ENCODE assay signal across 33 cellular contexts in genomic region chr12:120376416-120376815, GRCh38. TPM values are rescaled to one million over a fixed set of nuclear protein-coding genes. Genes with fewer than 3 reads are reported as not detected.
DNase-seq lines count a peak whose midpoint lies in the region; FAIRE-seq and TF ChIP-seq lines count a peak whose summit lies in the region.
"Had no signal": no experiment of that assay in that cellular context is flagged by ENCODE, and none has a peak within 500 bp of the region (broad histone marks: within the 10 kb centered on the region; RNA-seq: fewer than 3 reads in every experiment).

No MANE protein-coding gene starts in this region.

- FAIRE-seq in astrocyte (lab: Jason Lieb, UNC), result no peak

- no peaks in the 10 kb centered on the region for H3K79me2 ChIP-seq in astrocyte (ENCODE audit: insufficient read depth, low read length)

- POLR2A ChIA-PET in CD8-positive, alpha-beta memory T cell (lab: Charles Lee), result no interaction called here

- H3K27me3 Mint-ChIP-seq in astrocyte (ENCODE audit: low read depth, unreplicated experiment), result peaks cover 18% of the 10 kb centered on the region
- peaks cover 41 to 73% of the 10 kb centered on the region in 2 donors for H3K27me3 Mint-ChIP-seq in CD8-positive, alpha-beta memory T cell

- no peak overlapping the region for H3K4me3 ChIP-seq in astrocyte (ENCODE audit: insufficient read depth, low read depth, low read length)
- H3K4me3 ChIP-seq in CD8-positive, alpha-beta memory T cell (ENCODE audit: low read length), result no peak overlapping the region
- H3K4me3 ChIP-seq: MG63, Peyer's patch, sigmoid colon, SJCRH30, stomach had no signal

- H3K27ac Mint-ChIP-seq in astrocyte (ENCODE audit: unreplicated experiment), result peak overlapping the region; percentile 53
- no peak overlapping the region for H3K27ac Mint-ChIP-seq in CD8-positive, alpha-beta memory T cell
- H3K27ac Mint-ChIP-seq: activated naive CD4-positive, alpha-beta T cell treated with anti-CD3 and anti-CD28 coated beads, Interleukin-2, amount 50 U/mL, for 24 hours; naive B cell had no signal

- no peak overlapping the region for H3K9ac ChIP-seq in astrocyte (ENCODE audit: low read length)

- no peaks in the 10 kb centered on the region for H3K4me1 ChIP-seq in astrocyte (ENCODE audit: insufficient read depth, low read length)
- no peaks in the 10 kb centered on the region for H3K4me1 ChIP-seq in CD8-positive, alpha-beta memory T cell (ENCODE audit: insufficient read depth, low read length)
- H3K4me1 ChIP-seq: Peyer's patch, sigmoid colon, SJCRH30, stomach had no signal

- H3K4me2 ChIP-seq in astrocyte (ENCODE audit: low read length), result no peak overlapping the region

- peaks cover 14% of the 10 kb centered on the region for H3K4me1 Mint-ChIP-seq in astrocyte (ENCODE audit: low read depth, unreplicated experiment)
- H3K4me1 Mint-ChIP-seq in CD8-positive, alpha-beta memory T cell, result no peaks in the 10 kb centered on the region
- H3K4me1 Mint-ChIP-seq: activated naive CD4-positive, alpha-beta T cell treated with anti-CD3 and anti-CD28 coated beads, Interleukin-2, amount 50 U/mL, for 24 hours had no signal

- no peak overlapping the region for H3K27ac ChIP-seq in astrocyte (ENCODE audit: low read depth, low read length)
- H3K27ac ChIP-seq in CD8-positive, alpha-beta memory T cell (ENCODE audit: low read depth, low read length), result no peak overlapping the region
- H3K27ac ChIP-seq: epithelial cell of prostate, neutrophil, Peyer's patch, sigmoid colon, SJCRH30, stomach had no signal

- CTCF ChIA-PET in CD8-positive, alpha-beta memory T cell (lab: Charles Lee), result no interaction called here

- no peaks in the 10 kb centered on the region for H3K36me3 ChIP-seq in astrocyte (ENCODE audit: insufficient read depth, low read length)
- no peaks in the 10 kb centered on the region for H3K36me3 ChIP-seq in CD8-positive, alpha-beta memory T cell (ENCODE audit: insufficient read depth, low read length)
- H3K36me3 ChIP-seq: MG63, neutrophil, Peyer's patch, sigmoid colon, SJCRH30, stomach had no signal

- H4K20me1 ChIP-seq in astrocyte (ENCODE audit: insufficient read depth, low read length), result no peaks in the 10 kb centered on the region

- no peak overlapping the region for H2AFZ ChIP-seq in astrocyte (ENCODE audit: low read depth, low read length)

- H3K36me3 Mint-ChIP-seq in astrocyte (ENCODE audit: low read depth, unreplicated experiment), result no peaks in the 10 kb centered on the region
- H3K36me3 Mint-ChIP-seq in CD8-positive, alpha-beta memory T cell, result no peaks in the 10 kb centered on the region
- H3K36me3 Mint-ChIP-seq: activated naive CD4-positive, alpha-beta T cell treated with anti-CD3 and anti-CD28 coated beads, Interleukin-2, amount 50 U/mL, for 24 hours; naive B cell had no signal

- peaks cover 25% of the 10 kb centered on the region for H3K27me3 ChIP-seq in astrocyte (ENCODE audit: insufficient read depth, low read length)
- H3K27me3 ChIP-seq in CD8-positive, alpha-beta memory T cell (ENCODE audit: insufficient read depth, low read length, poor library complexity, severe bottlenecking), result peaks cover 15% of the 10 kb centered on the region
- H3K27me3 ChIP-seq: Peyer's patch had no signal

- no peak overlapping the region for H3K4me3 Mint-ChIP-seq in astrocyte (ENCODE audit: unreplicated experiment)
- no peak overlapping the region for H3K4me3 Mint-ChIP-seq in CD8-positive, alpha-beta memory T cell
- H3K4me3 Mint-ChIP-seq: activated naive CD4-positive, alpha-beta T cell treated with anti-CD3 and anti-CD28 coated beads, Interleukin-2, amount 50 U/mL, for 24 hours; naive B cell had no signal

- DNase-seq in ELR (ENCODE audit: low read depth) (peak; percentile 24), M059J (ENCODE audit: low read depth) (peak; percentile 62), astrocyte (ENCODE audit: low read depth) (no peak), kidney tubule cell (ENCODE audit: low spot score) (peak; percentile 60), NCI-H526 treated with DMSO at 0.1 percent for 48 hours (lab: John Stamatoyannopoulos, UW) (no peak), HuH-7 (ENCODE audit: low spot score) (no peak)
- no peak for DNase-seq in CD8-positive, alpha-beta memory T cell
- DNase-seq: activated CD4-positive, alpha-beta T cell treated with anti-CD3 and anti-CD28 coated beads for 48 hours; activated T-cell treated with anti-CD3 and anti-CD28 coated beads for 4 hours; amygdala; DMS153; KBM-7; left ventricle myocardium superior; MG63; naive B cell; NCI-H1105 treated with DMSO at 0.1 percent for 48 hours; NCI-H187 treated with DMSO at 0.1 percent for 48 hours; NCI-H2171 treated with DMSO at 0.1 percent for 48 hours; NCI-H524 treated with DMSO at 0.1 percent for 48 hours; Peyer's patch; sigmoid colon; SJCRH30; stimulated activated CD4-positive, alpha-beta T cell treated with anti-CD3 and anti-CD28 coated beads, Interleukin-12 subunit alpha, Interleukin-12 subunit beta, amount 100 ng/mL, for 4 hours; stimulated activated CD4-positive, alpha-beta T cell treated with anti-CD3 and anti-CD28 coated beads, Interleukin-2, amount 100 ng/mL, for 48 hours; stomach had no signal

- no peak for TF ChIP-seq CTCF in astrocyte (IDR thresholded peaks at IDR 0.05; ENCODE audit: insufficient read depth, low read depth, low read length)

- H3K9me3 Mint-ChIP-seq in astrocyte (ENCODE audit: unreplicated experiment), result no peaks in the 10 kb centered on the region
- no peaks in the 10 kb centered on the region for H3K9me3 Mint-ChIP-seq in CD8-positive, alpha-beta memory T cell
- H3K9me3 Mint-ChIP-seq: activated naive CD4-positive, alpha-beta T cell treated with anti-CD3 and anti-CD28 coated beads, Interleukin-2, amount 50 U/mL, for 24 hours; naive B cell had no signal

- H3K9me3 ChIP-seq in astrocyte (ENCODE audit: insufficient read depth, low read depth, low read length), result no peaks in the 10 kb centered on the region
- no peaks in the 10 kb centered on the region for H3K9me3 ChIP-seq in CD8-positive, alpha-beta memory T cell (ENCODE audit: low read length)
- H3K9me3 ChIP-seq: MG63, neutrophil, Peyer's patch, sigmoid colon, SJCRH30, stomach had no signal

RNA-seq across cellular contexts. Expression of gene MSI1, which starts 7.5 kb away (rescaled TPM):
- total RNA-seq in M059J (2014; rRNA removed; shearing (Covaris generic)), result not detected in 2 replicates
- total RNA-seq in astrocyte, result 16.0 and 16.4 TPM in 2 replicates
- under 1 TPM; 0.22 TPM for total RNA-seq in CD8-positive, alpha-beta memory T cell
- polyA plus RNA-seq in CD8-positive, alpha-beta memory T cell, result not detected
- total RNA-seq: glomerular endothelial cell, HT-29 had no signal
- polyA plus RNA-seq: AG04450, BJ had no signal

RNA-seq across cellular contexts. Expression of gene PLA2G1B, which starts 48.8 kb away (rescaled TPM):
- not detected in 2 replicates for total RNA-seq in M059J (2014; rRNA removed; shearing (Covaris generic))
- not detected in 2 replicates for total RNA-seq in astrocyte
- total RNA-seq in CD8-positive, alpha-beta memory T cell, result not detected
- polyA plus RNA-seq in CD8-positive, alpha-beta memory T cell, result not detected
- total RNA-seq: G401, glomerular endothelial cell, HT-29, left ventricle myocardium superior, Peyer's patch, sigmoid colon, SJCRH30, stomach had no signal
- polyA plus RNA-seq: BJ had no signal

Comparison
In these comparisons a context has a peak if more than half of its experiments do, and no peak if none do; other contexts are left out.
1. DNase-seq: peak in ELR (single experiment), M059J (single experiment) and kidney tubule cell (single experiment); none in astrocyte (single experiment), CD8-positive, alpha-beta memory T cell (0 of 5), NCI-H526 treated with DMSO at 0.1 percent for 48 hours (single experiment) and HuH-7 (single experiment).
2. RNA of gene MSI1, which starts 7.5 kb away (total RNA-seq): 16.0 to 16.4 TPM in astrocyte; 0.22 TPM in CD8-positive, alpha-beta memory T cell and not detected in M059J; every median in the first group is over 10 times any median in the second.